8 cellular contexts compared by ENCODE assay signal in genomic region chr12:123973552-123974341, GRCh38. TPM values are rescaled to one million over a fixed set of nuclear protein-coding genes. Genes with fewer than 3 reads are reported as not detected.
DNase-seq lines count a peak whose midpoint lies in the region; ATAC-seq and TF ChIP-seq lines count a peak whose summit lies in the region.

No MANE protein-coding gene starts in this region.

- H3K36me3 ChIP-seq in OCI-LY7 (ENCODE audit: insufficient read depth, low read length) (peaks cover 22% of the 10 kb centered on the region), psoas muscle (ENCODE audit: insufficient read depth in 1 of 2, low read depth in 1 of 2) (peaks cover 2 to 36% of the 10 kb centered on the region in 2 donors)

- no peaks in the 10 kb centered on the region for H3K27me3 Mint-ChIP-seq in activated naive CD4-positive, alpha-beta T cell treated with anti-CD3 and anti-CD28 coated beads, Interleukin-2, amount 50 U/mL, for 24 hours

- H2AFZ ChIP-seq in OCI-LY7 (ENCODE audit: low read length), result peak overlapping the region; percentile 68

- peaks cover 57% of the 10 kb centered on the region for H3K4me1 Mint-ChIP-seq in activated naive CD4-positive, alpha-beta T cell treated with anti-CD3 and anti-CD28 coated beads, Interleukin-2, amount 50 U/mL, for 24 hours

- no TSS peak for BruUV-seq in OCI-LY7 (replicated peaks; lab: Mats Ljungman, UMichigan)

- H3K9me3 ChIP-seq in OCI-LY7 (ENCODE audit: low read length) (no peaks in the 10 kb centered on the region), psoas muscle (no peaks in the 10 kb centered on the region)

- peaks cover 17% of the 10 kb centered on the region; the same call in 1 of the 2 replicates for H3K79me2 ChIP-seq in OCI-LY7 (ENCODE audit: insufficient read depth, low read depth, low read length)

- DNase-seq in OCI-LY7 (ENCODE audit: low spot score), result peak; percentile 32
- peak; percentile 75 for DNase-seq in left ventricle myocardium superior
- peak; percentile 54 to 72 for DNase-seq in psoas muscle
- no peak for DNase-seq in GM19240 (ENCODE audit: insufficient read length, low spot score)

- H4K20me1 ChIP-seq in OCI-LY7 (ENCODE audit: insufficient read depth, low read length), result 0 out of 2 replicates have a peak, but pooled peaks cover 5% of the 10 kb centered on the region

- peak overlapping the region; percentile 90 for H3K4me3 Mint-ChIP-seq in activated naive CD4-positive, alpha-beta T cell treated with anti-CD3 and anti-CD28 coated beads, Interleukin-2, amount 50 U/mL, for 24 hours

- POLR2A ChIA-PET in OCI-LY7 (lab: Charles Lee), result interaction anchor here (0.7 kb wide), 1 partner anchor 14 kb away, joined by 3 read pairs; no protein-coding TSS in a partner anchor

- 5 to 9% (median 8%) methylated on average over 39 to 69 of the region's 69 CpGs for WGBS in psoas muscle, 3 donors

- TF ChIP-seq CTCF in GM12875 (IDR thresholded peaks at IDR 0.05; ENCODE audit: borderline replicate concordance, insufficient read depth, low read depth, low read length) (no peak), OCI-LY7 (conservative IDR thresholded peaks at IDR 0.05; ENCODE audit: low read length) (no peak), psoas muscle (IDR thresholded peaks at IDR 0.05) (no peak)

- no peaks in the 10 kb centered on the region for H3K27me3 ChIP-seq in psoas muscle (ENCODE audit: insufficient read depth in 3 of 3, low read length in 2 of 3)

- peaks cover 9% of the 10 kb centered on the region for H3K36me3 Mint-ChIP-seq in activated naive CD4-positive, alpha-beta T cell treated with anti-CD3 and anti-CD28 coated beads, Interleukin-2, amount 50 U/mL, for 24 hours

- H3K9me2 ChIP-seq in OCI-LY7 (ENCODE audit: insufficient read depth, low read length), result no peaks in the 10 kb centered on the region

- CTCF ChIA-PET in OCI-LY7 (lab: Charles Lee; ENCODE audit: unreplicated experiment), result no interaction called here

- H3K4me3 ChIP-seq in GM12875 (ENCODE audit: low read depth, low read length) (peak overlapping the region; percentile 84), OCI-LY7 (ENCODE audit: low read depth, low read length, poor library complexity, severe bottlenecking) (peak overlapping the region; percentile 84), psoas muscle (peak overlapping the region; percentile 97)

- intact Hi-C loops in OCI-LY7 (cut with micrococcal nuclease; ENCODE audit: unreplicated experiment) (loop anchor here (5.0 kb wide), 1 partner anchor 261 kb away; the partner anchor contains the start of gene ATP6V0A2), left ventricle myocardium superior (cut with micrococcal nuclease) (no loop called here), psoas muscle (cut with DNase I) (no loop called here)

- H3K4me2 ChIP-seq in OCI-LY7 (ENCODE audit: low read length), result peak overlapping the region; percentile 98

- no peak overlapping the region for H3K27ac ChIP-seq in OCI-LY7 (ENCODE audit: low read depth, low read length, poor library complexity, severe bottlenecking)
- peak overlapping the region; percentile 76 for H3K27ac ChIP-seq in psoas muscle

- peak overlapping the region; percentile 85 for H3K27ac Mint-ChIP-seq in activated naive CD4-positive, alpha-beta T cell treated with anti-CD3 and anti-CD28 coated beads, Interleukin-2, amount 50 U/mL, for 24 hours

- ATAC-seq in HG02759 (IDR thresholded peaks at IDR 0.05; ENCODE audit: unreplicated experiment), result peak; percentile 4
- ATAC-seq in left ventricle myocardium superior, result peak; percentile 11
- peak in 1 of 4 donors; percentile 3 for ATAC-seq in psoas muscle
- ATAC-seq in HG02798 (IDR thresholded peaks at IDR 0.05; ENCODE audit: poor library complexity, unreplicated experiment), result no peak

- H3K9me3 Mint-ChIP-seq in activated naive CD4-positive, alpha-beta T cell treated with anti-CD3 and anti-CD28 coated beads, Interleukin-2, amount 50 U/mL, for 24 hours, result no peaks in the 10 kb centered on the region

- H3K4me1 ChIP-seq in OCI-LY7 (ENCODE audit: insufficient read depth, low read length, poor library complexity, severe bottlenecking) (peaks cover 17% of the 10 kb centered on the region), psoas muscle (peaks cover 20% of the 10 kb centered on the region)

RNA-seq across cellular contexts. Expression of gene ZNF664, which starts 0.7 kb away (rescaled TPM):
- total RNA-seq in OCI-LY7 (2014; rRNA removed; shearing (Covaris generic)), result 45.6 and 60.0 TPM in 2 replicates
- 59.8 and 67.1 TPM in 2 replicates for total RNA-seq in OCI-LY7 (2022)
- total RNA-seq in left ventricle myocardium superior, result 85.2 TPM
- 10 to 100 TPM; 36.0 to 46.0 (median 41.9) TPM for total RNA-seq in psoas muscle
- 10 to 100 TPM; 25.1 to 69.3 (median 28.5) TPM for polyA plus RNA-seq in psoas muscle

RNA-seq across cellular contexts. Expression of gene CCDC92, which starts 1.1 kb away (rescaled TPM):
- total RNA-seq in OCI-LY7 (2014; rRNA removed; shearing (Covaris generic)), result 2.5 and 3.1 TPM in 2 replicates
- 10.2 and 12.3 TPM in 2 replicates for total RNA-seq in OCI-LY7 (2022)
- total RNA-seq in left ventricle myocardium superior, result 54.0 TPM
- 10 to 100 TPM; 27.9 to 41.9 (median 36.7) TPM for total RNA-seq in psoas muscle
- 10 to 100 TPM; 37.9 to 83.2 (median 43.5) TPM for polyA plus RNA-seq in psoas muscle
